1 cellular context compared by ENCODE assay signal in the genomic region with DNA sequence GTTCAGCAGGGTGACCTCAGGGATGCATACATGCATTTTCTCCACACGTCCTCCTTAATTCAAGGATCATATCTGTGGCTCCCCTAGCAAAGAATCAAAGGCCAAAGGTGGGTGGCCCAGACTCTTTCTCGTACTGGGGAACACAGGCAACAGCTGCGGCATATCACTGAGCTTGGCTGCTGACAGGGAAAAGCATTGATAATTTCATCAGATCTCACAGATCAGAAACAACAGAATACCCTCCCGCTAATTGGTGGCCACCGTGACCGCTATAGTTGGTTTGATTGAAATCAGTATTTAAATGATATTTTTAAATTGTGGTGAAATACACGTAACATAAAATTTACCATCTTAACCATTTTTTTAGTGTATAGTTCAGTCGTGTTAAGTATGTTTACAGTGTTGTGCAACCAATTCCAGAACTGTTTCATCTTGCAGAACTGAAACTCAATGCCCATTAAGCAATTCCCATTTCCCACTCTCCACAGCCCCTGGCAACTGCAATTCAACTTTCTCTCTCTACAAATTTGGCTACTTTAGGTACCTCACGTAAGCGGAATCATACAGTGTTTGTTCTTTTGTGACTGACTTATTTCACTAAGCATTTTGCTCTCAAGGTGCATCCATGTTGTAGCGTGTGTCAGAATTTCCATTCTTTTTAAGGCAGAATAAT.
TF ChIP-seq lines count a peak whose summit lies in the region.

No MANE protein-coding gene starts in this region.

TF ChIP-seq in K562, 482 proteins besides CTCF, POLR2A, EP300 and RAD21 (continued from another document):
- TF ChIP-seq ZNF280A (IDR thresholded peaks at IDR 0.05; ENCODE audit: low read depth, partially characterized antibody): no peak
TF ChIP-seq in K562: peak in this region for 1.
